6 cellular contexts compared by ENCODE assay signal in genomic region chr2:218216336-218216673, GRCh38. TPM values are rescaled to one million over a fixed set of nuclear protein-coding genes. Genes with fewer than 3 reads are reported as not detected.
DNase-seq lines count a peak whose midpoint lies in the region; TF ChIP-seq lines count a peak whose summit lies in the region.

No MANE protein-coding gene starts in this region.

- peak overlapping the region; percentile 96 for H3K27ac ChIP-seq in KOPT-K1 (ENCODE audit: low read depth, low read length, poor library complexity, severe bottlenecking)
- peak overlapping the region; percentile 88 to 90 for H3K27ac ChIP-seq in prostate gland

- H3K4me3 ChIP-seq in prostate gland = peak overlapping the region; percentile 95 to 97

- intact Hi-C loops in prostate gland (cut with DNase I) = loop anchor here (5.0 kb wide), 1 partner anchor 56 kb away; the partner anchor contains the start of genes AAMP and PNKD

- no peak for TF ChIP-seq POLR2A in prostate gland (IDR thresholded peaks at IDR 0.05)

- H3K9me3 ChIP-seq in KOPT-K1 (ENCODE audit: insufficient read depth, low read length, poor library complexity, severe bottlenecking) = no peaks in the 10 kb centered on the region
- H3K9me3 ChIP-seq in prostate gland = no peaks in the 10 kb centered on the region

- H3K27me3 ChIP-seq in prostate gland (replicated peaks; ENCODE audit: insufficient read depth) = no peaks in the 10 kb centered on the region

- H3K4me1 ChIP-seq in prostate gland (replicated peaks) = peaks cover 13% of the 10 kb centered on the region

- peak; percentile 14 for DNase-seq in dedifferentiated amniotic fluid mesenchymal stem cell (ENCODE audit: extremely low spot score)
- DNase-seq in prostate gland (ENCODE audit: low spot score) = no peak
- DNase-seq in COLO668 (lab: John Stamatoyannopoulos, UW; ENCODE audit: unreplicated experiment) = no peak
- DNase-seq in GOT3 (lab: John Stamatoyannopoulos, UW) = no peak
- no peak for DNase-seq in AG20443 (ENCODE audit: low spot score)

- H3K36me3 ChIP-seq in KOPT-K1 (ENCODE audit: insufficient read depth, low read length) (peaks cover 8% of the 10 kb centered on the region), prostate gland (no peaks in the 10 kb centered on the region)

- WGBS in prostate gland = 42% methylated on average over 9 of the region's 9 CpGs

- TF ChIP-seq CTCF in prostate gland (IDR thresholded peaks at IDR 0.05) = no peak

RNA-seq across cellular contexts. Expression of gene ARPC2, which starts 0.7 kb away (rescaled TPM):
- 100 to 1,000 TPM; 182 to 207 TPM for total RNA-seq in prostate gland

RNA-seq across cellular contexts. Expression of gene GPBAR1, which starts 44.5 kb away (rescaled TPM):
- under 1 TPM in 1 of 2 donors, not detected in 1; 0.91 TPM for total RNA-seq in prostate gland

RNA-seq across cellular contexts. Expression of gene CXCR1, which starts 49.5 kb away (rescaled TPM):
- under 1 TPM in 1 of 2 donors, not detected in 1; 0.28 TPM for total RNA-seq in prostate gland

RNA-seq across cellular contexts. Expression of gene AAMP, which starts 53.6 kb away (rescaled TPM):
- total RNA-seq in prostate gland = 100 to 1,000 TPM; 217 to 237 TPM

RNA-seq across cellular contexts. Expression of gene PNKD, which starts 54.0 kb away (rescaled TPM):
- 100 to 1,000 TPM; 103 to 145 TPM for total RNA-seq in prostate gland
